In the genomic region with DNA sequence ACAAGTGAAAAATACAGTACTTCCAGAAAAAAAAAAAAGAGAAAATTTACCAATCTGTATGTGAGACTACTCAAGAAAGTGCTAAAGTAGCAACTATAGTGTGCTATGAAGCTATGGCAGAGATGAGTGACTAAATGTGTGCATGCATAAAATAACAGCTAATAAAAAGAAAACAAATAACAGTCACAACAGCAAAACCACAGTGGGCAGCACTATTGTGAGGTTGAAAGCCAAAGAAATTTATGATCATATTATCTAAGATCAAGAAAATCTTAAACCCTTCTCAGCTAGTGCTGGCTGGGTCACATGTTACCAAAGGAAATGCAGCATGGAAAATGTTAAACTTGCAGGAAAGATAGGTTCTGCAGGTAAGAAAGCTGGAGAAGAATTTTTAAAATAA, we compare ENCODE assay signal across 18 cellular contexts. TPM values are rescaled to one million over a fixed set of nuclear protein-coding genes. Genes with fewer than 3 reads are reported as not detected.
DNase-seq lines count a peak whose midpoint lies in the region; ATAC-seq, FAIRE-seq and TF ChIP-seq lines count a peak whose summit lies in the region.
"Had no signal": no experiment of that assay in that cellular context is flagged by ENCODE, and none has a peak within 500 bp of the region (broad histone marks: within the 10 kb centered on the region; RNA-seq: fewer than 3 reads in every experiment).

No MANE protein-coding gene starts in this region.

- H3K9me3 ChIP-seq in HepG2 (ENCODE audit: low read length) (no peaks in the 10 kb centered on the region), right lobe of liver (no peaks in the 10 kb centered on the region), smooth muscle cell (replicated peaks; ENCODE audit: low read depth) (no peaks in the 10 kb centered on the region)
- H3K9me3 ChIP-seq: BLaER1 had no signal

- no peak for TF ChIP-seq RAD21 in HepG2 (CRISPR knock-in tag; IDR thresholded peaks at IDR 0.05)

- DNase-seq in HepG2 (ENCODE audit: low spot score) (no peak), right lobe of liver (no peak), brain microvascular endothelial cell (no peak), smooth muscle cell (lab: John Stamatoyannopoulos, UW; ENCODE audit: unreplicated experiment) (no peak), GM10266 (ENCODE audit: extremely low spot score) (no peak), endothelial cell (ENCODE audit: low spot score) (no peak)
- DNase-seq: 8988T; CD4-positive, alpha-beta memory T cell; DMS153; DMS79; GDM1; GOT3; H9 had no signal

- H3K9me3 Mint-ChIP-seq in endothelial cell (ENCODE audit: unreplicated experiment): no peaks in the 10 kb centered on the region
- H3K9me3 Mint-ChIP-seq: CD4-positive, alpha-beta memory T cell; H9 had no signal

- ATAC-seq in HepG2 (no peak), right lobe of liver (no peak)

- no peaks in the 10 kb centered on the region for H3K36me3 Mint-ChIP-seq in endothelial cell (ENCODE audit: low read depth, unreplicated experiment)
- H3K36me3 Mint-ChIP-seq: CD14-positive monocyte; CD4-positive, alpha-beta memory T cell had no signal

- H3K9ac ChIP-seq in HepG2 (ENCODE audit: insufficient read depth, low read depth, low read length) (no peak overlapping the region), smooth muscle cell (ENCODE audit: low read depth) (no peak overlapping the region)
- H3K9ac ChIP-seq: BLaER1 had no signal

- H3F3A ChIP-seq in smooth muscle cell (ENCODE audit: low read depth): peaks cover 3% of the 10 kb centered on the region

- no peak overlapping the region for H3K27ac Mint-ChIP-seq in endothelial cell (ENCODE audit: unreplicated experiment)
- H3K27ac Mint-ChIP-seq: CD14-positive monocyte; CD4-positive, alpha-beta memory T cell; H9 had no signal

- H3K4me2 ChIP-seq in HepG2 (ENCODE audit: low read depth, low read length): no peak overlapping the region
- H3K4me2 ChIP-seq in smooth muscle cell: peak overlapping the region; percentile 8
- H3K4me2 ChIP-seq: BLaER1 had no signal

- H3K27ac ChIP-seq in HepG2 (ENCODE audit: extremely low read length, insufficient read depth, low read length) (no peak overlapping the region), right lobe of liver (no peak overlapping the region), brain microvascular endothelial cell (peak overlapping the region; percentile 42), smooth muscle cell (ENCODE audit: low read depth) (no peak overlapping the region)
- H3K27ac ChIP-seq: BLaER1 had no signal

- BruUV-seq in HepG2 (replicated peaks; lab: Mats Ljungman, UMichigan): no TSS peak

- CTCF ChIA-PET in HepG2 (lab: Yijun Ruan, JAX; ENCODE audit: low intra/inter-chr PET ratio, low total read pairs): no interaction called here

- TF ChIP-seq EP300 in HepG2 (IDR thresholded peaks at IDR 0.05; ENCODE audit: low read depth in 2 of 2, low read length in 2 of 2) (no peak), HepG2 (CRISPR knock-in tag; IDR thresholded peaks at IDR 0.05; ENCODE audit: borderline replicate concordance) (no peak)

- H3K4me1 Mint-ChIP-seq in endothelial cell (ENCODE audit: unreplicated experiment): peaks cover 9% of the 10 kb centered on the region
- H3K4me1 Mint-ChIP-seq: CD4-positive, alpha-beta memory T cell; H9 had no signal

- H4K20me1 ChIP-seq in HepG2 (ENCODE audit: insufficient read depth, low read length) (no peaks in the 10 kb centered on the region), smooth muscle cell (ENCODE audit: low read depth) (no peaks in the 10 kb centered on the region)
- H4K20me1 ChIP-seq: BLaER1 had no signal

- no peak overlapping the region for H3K4me3 Mint-ChIP-seq in endothelial cell (ENCODE audit: unreplicated experiment)
- H3K4me3 Mint-ChIP-seq: CD14-positive monocyte; CD4-positive, alpha-beta memory T cell; H9 had no signal

- in situ Hi-C loops in HepG2 (cut with HindIII; ENCODE audit: extremely low pct_ligation_motif_present, low pct_unique_long_range_greater_than_20kb): no loop called here
- in situ Hi-C loops in brain microvascular endothelial cell (cut with HindIII; ENCODE audit: low pct_ligation_motif_present, low sequenced_read_pairs): no loop called here

- intact Hi-C loops in HepG2 (cut with micrococcal nuclease; ENCODE audit: unreplicated experiment) (loop anchor here (5.0 kb wide), 1 partner anchor 846 kb away; no protein-coding TSS in a partner anchor), right lobe of liver (cut with DNase I) (no loop called here)

- FAIRE-seq in HepG2 (lab: Jason Lieb, UNC): no peak

- H3K4me3 ChIP-seq in HepG2 (replicated peaks in 1 of 3; ENCODE audit: insufficient read depth in 1 of 3, low read depth in 2 of 3, low read length in 3 of 3) (no peak overlapping the region), right lobe of liver (no peak overlapping the region), brain microvascular endothelial cell (ENCODE audit: low read depth, low read length) (no peak overlapping the region), smooth muscle cell (no peak overlapping the region)
- H3K4me3 ChIP-seq: BLaER1 had no signal

- H3K4me1 ChIP-seq in HepG2 (ENCODE audit: insufficient read depth, low read length) (peaks cover 10% of the 10 kb centered on the region; the same call in 1 of the 2 replicates), right lobe of liver (no peaks in the 10 kb centered on the region), smooth muscle cell (ENCODE audit: low read depth) (no peaks in the 10 kb centered on the region)
- H3K4me1 ChIP-seq: BLaER1 had no signal

- POLR2A ChIA-PET in HepG2 (lab: Yijun Ruan, JAX): interaction anchor here (1.2 kb wide), 1 partner anchor 131 kb away, joined by 5 read pairs; the partner anchor contains the start of gene TCAF1

- no peak for TF ChIP-seq CTCF in HepG2 (CRISPR knock-in tag; IDR thresholded peaks at IDR 0.05)
- no peak for TF ChIP-seq CTCF in right lobe of liver (IDR thresholded peaks at IDR 0.05)
- no peak for TF ChIP-seq CTCF in brain microvascular endothelial cell (IDR thresholded peaks at IDR 0.05; ENCODE audit: low read depth, low read length, missing control alignments)
- TF ChIP-seq CTCF in smooth muscle cell (IDR thresholded peaks at IDR 0.05; ENCODE audit: borderline replicate concordance, insufficient read depth, poor library complexity, severe bottlenecking): no peak
- TF ChIP-seq CTCF in GM10266 (IDR thresholded peaks at IDR 0.05; ENCODE audit: control insufficient read depth, insufficient read depth, low read depth, missing control alignments): no peak
- TF ChIP-seq CTCF in endothelial cell (IDR thresholded peaks at IDR 0.05; ENCODE audit: unreplicated experiment): no peak

- H3K27me3 Mint-ChIP-seq in endothelial cell (ENCODE audit: unreplicated experiment): no peaks in the 10 kb centered on the region

- H2AFZ ChIP-seq in HepG2 (ENCODE audit: low read length): no peak overlapping the region
- peak overlapping the region; percentile 25 for H2AFZ ChIP-seq in smooth muscle cell (ENCODE audit: low read depth)

- H3K27me3 ChIP-seq in HepG2 (ENCODE audit: control insufficient read depth in 1 of 2, insufficient read depth in 2 of 2, low read length in 2 of 2) (no peaks in the 10 kb centered on the region), right lobe of liver (peaks cover 0 to 2% of the 10 kb centered on the region in 2 donors), brain microvascular endothelial cell (replicated peaks) (no peaks in the 10 kb centered on the region), smooth muscle cell (ENCODE audit: low read depth) (no peaks in the 10 kb centered on the region)
- H3K27me3 ChIP-seq: BLaER1 had no signal

- H3K79me2 ChIP-seq in HepG2 (ENCODE audit: insufficient read depth, low read length) (no peaks in the 10 kb centered on the region), smooth muscle cell (ENCODE audit: low read depth) (no peaks in the 10 kb centered on the region)

- TF ChIP-seq POLR2A in HepG2 (IDR thresholded peaks at IDR 0.05; ENCODE audit: insufficient read depth in 1 of 2, low read depth in 2 of 2, low read length in 2 of 2): no peak
- no peak for TF ChIP-seq POLR2A in right lobe of liver (IDR thresholded peaks at IDR 0.05)

- H3K36me3 ChIP-seq in HepG2 (replicated peaks in 1 of 2; ENCODE audit: control insufficient read depth in 1 of 2, insufficient read depth in 2 of 2, low read length in 2 of 2) (no peaks in the 10 kb centered on the region), right lobe of liver (no peaks in the 10 kb centered on the region), brain microvascular endothelial cell (replicated peaks) (no peaks in the 10 kb centered on the region), smooth muscle cell (ENCODE audit: low read depth) (no peaks in the 10 kb centered on the region)
- H3K36me3 ChIP-seq: BLaER1 had no signal

RNA-seq across cellular contexts. Expression of gene OR2A5, which starts 15.8 kb away (rescaled TPM):
- not detected in 2 replicates for total RNA-seq in HepG2 (2016; rRNA removed; fragmentation: Illumina TruSeq; extraction: Trizol)
- not detected in 2 replicates for total RNA-seq in HepG2 (2016; cell fraction: cytosol; rRNA removed; fragmentation: Illumina TruSeq; extraction: Trizol; ENCODE audit: low read depth)
- total RNA-seq in HepG2 (2016; cell fraction: insoluble cytoplasmic fraction; rRNA removed; fragmentation: Illumina TruSeq; extraction: Trizol): not detected in 2 replicates
- total RNA-seq in HepG2 (2016; cell fraction: membrane; rRNA removed; fragmentation: Illumina TruSeq; extraction: Trizol): not detected in 2 replicates
- 0.06 TPM in 1 of 2 replicates, not detected in the other for total RNA-seq in HepG2 (2016; cell fraction: nucleus; rRNA removed; fragmentation: Illumina TruSeq; extraction: Trizol)
- not detected in 2 replicates for polyA plus RNA-seq in HepG2 (2011; rRNA removed)
- not detected in 2 replicates for polyA plus RNA-seq in HepG2 (2011; cell fraction: cytosol; rRNA removed)
- polyA plus RNA-seq in HepG2 (2011; cell fraction: nucleus; rRNA removed): 0.05 TPM in 1 of 2 replicates, not detected in the other
- 0.05 TPM in 1 of 2 replicates, not detected in the other for polyA plus RNA-seq in HepG2 (2012)
- not detected in 2 replicates for polyA plus RNA-seq in HepG2 (2016; cell fraction: cytosol; fragmentation: Illumina TruSeq; extraction: Trizol; ENCODE audit: low read depth)
- not detected in 2 replicates for polyA plus RNA-seq in HepG2 (2016; cell fraction: insoluble cytoplasmic fraction; fragmentation: Illumina TruSeq; extraction: Trizol; ENCODE audit: low read depth)
- not detected in 2 replicates for polyA plus RNA-seq in HepG2 (2016; cell fraction: membrane; fragmentation: Illumina TruSeq; extraction: Trizol; ENCODE audit: low read depth)
- not detected in 2 replicates for polyA plus RNA-seq in HepG2 (2016; cell fraction: nucleus; fragmentation: Illumina TruSeq; extraction: Trizol; ENCODE audit: insufficient read depth, low read depth)
- not detected in 2 replicates for polyA minus RNA-seq in HepG2 (2011; rRNA and poly(A)+ RNA removed; ENCODE audit: low replicate concordance)
- not detected in 2 replicates for polyA minus RNA-seq in HepG2 (2011; cell fraction: cytosol; rRNA and poly(A)+ RNA removed)
- polyA minus RNA-seq in HepG2 (2011; cell fraction: nucleus; rRNA and poly(A)+ RNA removed): 0.12 and 0.13 TPM in 2 replicates
- total RNA-seq in right lobe of liver: not detected
- not detected in 2 replicates for total RNA-seq in smooth muscle cell
- not detected in 2 replicates for polyA plus RNA-seq in smooth muscle cell
- total RNA-seq in endothelial cell (ENCODE audit: unreplicated experiment): not detected
- total RNA-seq: A673; CD4-positive, alpha-beta memory T cell; Daoy; H9 had no signal
- polyA plus RNA-seq: AG04450; CD14-positive monocyte; CD4-positive, alpha-beta memory T cell had no signal

RNA-seq across cellular contexts. Expression of gene OR6B1, which starts 32.9 kb away (rescaled TPM):
- total RNA-seq in HepG2 (2016; rRNA removed; fragmentation: Illumina TruSeq; extraction: Trizol) (not detected in 2 replicates), right lobe of liver (not detected), smooth muscle cell (not detected in 2 replicates), endothelial cell (ENCODE audit: unreplicated experiment) (not detected)
- total RNA-seq in HepG2 (2016; cell fraction: cytosol; rRNA removed; fragmentation: Illumina TruSeq; extraction: Trizol; ENCODE audit: low read depth): not detected in 2 replicates
- total RNA-seq in HepG2 (2016; cell fraction: insoluble cytoplasmic fraction; rRNA removed; fragmentation: Illumina TruSeq; extraction: Trizol): 0.03 and 0.06 TPM in 2 replicates
- not detected in 2 replicates for total RNA-seq in HepG2 (2016; cell fraction: membrane; rRNA removed; fragmentation: Illumina TruSeq; extraction: Trizol)
- 0.16 and 0.22 TPM in 2 replicates for total RNA-seq in HepG2 (2016; cell fraction: nucleus; rRNA removed; fragmentation: Illumina TruSeq; extraction: Trizol)
- polyA plus RNA-seq in HepG2 (2011; rRNA removed) (0.18 TPM in 2 replicates), smooth muscle cell (not detected in 2 replicates)
- polyA plus RNA-seq in HepG2 (2011; cell fraction: cytosol; rRNA removed): 0.11 and 0.12 TPM in 2 replicates
- 0.71 and 0.73 TPM in 2 replicates for polyA plus RNA-seq in HepG2 (2011; cell fraction: nucleus; rRNA removed)
- polyA plus RNA-seq in HepG2 (2012): 0.08 TPM in 1 of 2 replicates, not detected in the other
- polyA plus RNA-seq in HepG2 (2016; cell fraction: cytosol; fragmentation: Illumina TruSeq; extraction: Trizol; ENCODE audit: low read depth): not detected in 2 replicates
- 0.04 TPM in 1 of 2 replicates, not detected in the other for polyA plus RNA-seq in HepG2 (2016; cell fraction: insoluble cytoplasmic fraction; fragmentation: Illumina TruSeq; extraction: Trizol; ENCODE audit: low read depth)
- not detected in 2 replicates for polyA plus RNA-seq in HepG2 (2016; cell fraction: membrane; fragmentation: Illumina TruSeq; extraction: Trizol; ENCODE audit: low read depth)
- polyA plus RNA-seq in HepG2 (2016; cell fraction: nucleus; fragmentation: Illumina TruSeq; extraction: Trizol; ENCODE audit: insufficient read depth, low read depth): 0.33 TPM in 2 replicates
- 2.2 TPM in 1 of 2 replicates, not detected in the other for polyA minus RNA-seq in HepG2 (2011; rRNA and poly(A)+ RNA removed; ENCODE audit: low replicate concordance)
- not detected in 2 replicates for polyA minus RNA-seq in HepG2 (2011; cell fraction: cytosol; rRNA and poly(A)+ RNA removed)
- polyA minus RNA-seq in HepG2 (2011; cell fraction: nucleus; rRNA and poly(A)+ RNA removed): 1.0 and 1.2 TPM in 2 replicates
- total RNA-seq: A673; CD4-positive, alpha-beta memory T cell; Daoy; H9 had no signal
- polyA plus RNA-seq: AG04450; CD14-positive monocyte; CD4-positive, alpha-beta memory T cell had no signal

RNA-seq across cellular contexts. Expression of gene OR2A25, which starts 36.6 kb away (rescaled TPM):
- total RNA-seq in HepG2 (2016; rRNA removed; fragmentation: Illumina TruSeq; extraction: Trizol) (not detected in 2 replicates), right lobe of liver (not detected), smooth muscle cell (not detected in 2 replicates), endothelial cell (ENCODE audit: unreplicated experiment) (not detected)
- total RNA-seq in HepG2 (2016; cell fraction: cytosol; rRNA removed; fragmentation: Illumina TruSeq; extraction: Trizol; ENCODE audit: low read depth): not detected in 2 replicates
- total RNA-seq in HepG2 (2016; cell fraction: insoluble cytoplasmic fraction; rRNA removed; fragmentation: Illumina TruSeq; extraction: Trizol): not detected in 2 replicates
- total RNA-seq in HepG2 (2016; cell fraction: membrane; rRNA removed; fragmentation: Illumina TruSeq; extraction: Trizol): not detected in 2 replicates
- not detected in 2 replicates for total RNA-seq in HepG2 (2016; cell fraction: nucleus; rRNA removed; fragmentation: Illumina TruSeq; extraction: Trizol)
- polyA plus RNA-seq in HepG2 (2011; rRNA removed) (0.07 TPM in 1 of 2 replicates, not detected in the other), smooth muscle cell (not detected in 2 replicates)
- polyA plus RNA-seq in HepG2 (2011; cell fraction: cytosol; rRNA removed): not detected in 2 replicates
- not detected in 2 replicates for polyA plus RNA-seq in HepG2 (2011; cell fraction: nucleus; rRNA removed)
- polyA plus RNA-seq in HepG2 (2012): not detected in 2 replicates
- not detected in 2 replicates for polyA plus RNA-seq in HepG2 (2016; cell fraction: cytosol; fragmentation: Illumina TruSeq; extraction: Trizol; ENCODE audit: low read depth)
- not detected in 2 replicates for polyA plus RNA-seq in HepG2 (2016; cell fraction: insoluble cytoplasmic fraction; fragmentation: Illumina TruSeq; extraction: Trizol; ENCODE audit: low read depth)
- polyA plus RNA-seq in HepG2 (2016; cell fraction: membrane; fragmentation: Illumina TruSeq; extraction: Trizol; ENCODE audit: low read depth): not detected in 2 replicates
- polyA plus RNA-seq in HepG2 (2016; cell fraction: nucleus; fragmentation: Illumina TruSeq; extraction: Trizol; ENCODE audit: insufficient read depth, low read depth): not detected in 2 replicates
- 0.40 TPM in 1 of 2 replicates, not detected in the other for polyA minus RNA-seq in HepG2 (2011; rRNA and poly(A)+ RNA removed; ENCODE audit: low replicate concordance)
- polyA minus RNA-seq in HepG2 (2011; cell fraction: cytosol; rRNA and poly(A)+ RNA removed): not detected in 2 replicates
- polyA minus RNA-seq in HepG2 (2011; cell fraction: nucleus; rRNA and poly(A)+ RNA removed): not detected in 2 replicates
- total RNA-seq: A673; CD4-positive, alpha-beta memory T cell; Daoy had no signal
- polyA plus RNA-seq: AG04450; CD14-positive monocyte; CD4-positive, alpha-beta memory T cell had no signal

RNA-seq across cellular contexts. Expression of gene OR2A12, which starts 53.1 kb away (rescaled TPM):
- total RNA-seq in HepG2 (2016; rRNA removed; fragmentation: Illumina TruSeq; extraction: Trizol) (not detected in 2 replicates), right lobe of liver (not detected), smooth muscle cell (not detected in 2 replicates), endothelial cell (ENCODE audit: unreplicated experiment) (not detected)
- not detected in 2 replicates for total RNA-seq in HepG2 (2016; cell fraction: cytosol; rRNA removed; fragmentation: Illumina TruSeq; extraction: Trizol; ENCODE audit: low read depth)
- not detected in 2 replicates for total RNA-seq in HepG2 (2016; cell fraction: insoluble cytoplasmic fraction; rRNA removed; fragmentation: Illumina TruSeq; extraction: Trizol)
- total RNA-seq in HepG2 (2016; cell fraction: membrane; rRNA removed; fragmentation: Illumina TruSeq; extraction: Trizol): not detected in 2 replicates
- not detected in 2 replicates for total RNA-seq in HepG2 (2016; cell fraction: nucleus; rRNA removed; fragmentation: Illumina TruSeq; extraction: Trizol)
- polyA plus RNA-seq in HepG2 (2011; rRNA removed) (0.18 TPM in 1 of 2 replicates, not detected in the other), smooth muscle cell (not detected in 2 replicates)
- 0.04 TPM in 1 of 2 replicates, not detected in the other for polyA plus RNA-seq in HepG2 (2011; cell fraction: cytosol; rRNA removed)
- polyA plus RNA-seq in HepG2 (2011; cell fraction: nucleus; rRNA removed): not detected in 2 replicates
- not detected in 2 replicates for polyA plus RNA-seq in HepG2 (2012)
- polyA plus RNA-seq in HepG2 (2016; cell fraction: cytosol; fragmentation: Illumina TruSeq; extraction: Trizol; ENCODE audit: low read depth): not detected in 2 replicates
- not detected in 2 replicates for polyA plus RNA-seq in HepG2 (2016; cell fraction: insoluble cytoplasmic fraction; fragmentation: Illumina TruSeq; extraction: Trizol; ENCODE audit: low read depth)
- not detected in 2 replicates for polyA plus RNA-seq in HepG2 (2016; cell fraction: membrane; fragmentation: Illumina TruSeq; extraction: Trizol; ENCODE audit: low read depth)
- polyA plus RNA-seq in HepG2 (2016; cell fraction: nucleus; fragmentation: Illumina TruSeq; extraction: Trizol; ENCODE audit: insufficient read depth, low read depth): not detected in 2 replicates
- polyA minus RNA-seq in HepG2 (2011; rRNA and poly(A)+ RNA removed; ENCODE audit: low replicate concordance): not detected in 2 replicates
- not detected in 2 replicates for polyA minus RNA-seq in HepG2 (2011; cell fraction: cytosol; rRNA and poly(A)+ RNA removed)
- polyA minus RNA-seq in HepG2 (2011; cell fraction: nucleus; rRNA and poly(A)+ RNA removed): not detected in 2 replicates
- total RNA-seq: A673; CD4-positive, alpha-beta memory T cell; Daoy; H9 had no signal
- polyA plus RNA-seq: AG04450; CD14-positive monocyte; CD4-positive, alpha-beta memory T cell had no signal
